9 cellular contexts compared by ENCODE assay signal in genomic region chr14:22883191-22883976, GRCh38. TPM values are rescaled to one million over a fixed set of nuclear protein-coding genes. Genes with fewer than 3 reads are reported as not detected.
DNase-seq lines count a peak whose midpoint lies in the region; TF ChIP-seq lines count a peak whose summit lies in the region.
"Had no signal": no experiment of that assay in that cellular context is flagged by ENCODE, and none has a peak within 500 bp of the region (broad histone marks: within the 10 kb centered on the region; RNA-seq: fewer than 3 reads in every experiment).

Gene REM2 (plus strand): TSS chr14:22883222. CDS start chr14:22883288, 66 bp downstream.

- H3K9me2 ChIP-seq in neural cell (ENCODE audit: insufficient read depth, low read length): no peaks in the 10 kb centered on the region

- H3K9me3 ChIP-seq in neural cell (ENCODE audit: low read length): no peaks in the 10 kb centered on the region
- H3K9me3 ChIP-seq: uterus had no signal

- H3K27ac Mint-ChIP-seq in brain: peak within 1 kb of the TSS; percentile 92 to 99 (median 97)

- H3F3A ChIP-seq in neural cell (ENCODE audit: insufficient read depth, low read length, poor library complexity, severe bottlenecking): peaks cover 8% of the 10 kb centered on the region

- no peaks in the 10 kb centered on the region for H3K36me3 ChIP-seq in neural cell (ENCODE audit: insufficient read depth, low read length)
- H3K36me3 ChIP-seq: uterus had no signal

- DNase-seq in GM10266 (ENCODE audit: extremely low spot score) (peak; percentile 21), NCI-H146 treated with DMSO at 0.1 percent for 48 hours (lab: John Stamatoyannopoulos, UW; ENCODE audit: unreplicated experiment) (peak; percentile 83), HEK293T (ENCODE audit: extremely low spot score) (no peak), GDM1 (lab: John Stamatoyannopoulos, UW) (no peak), NCI-H446 treated with DMSO at 0.1 percent for 48 hours (lab: John Stamatoyannopoulos, UW) (no peak), dedifferentiated amniotic fluid mesenchymal stem cell (ENCODE audit: extremely low spot score) (no peak)

- H3K36me3 Mint-ChIP-seq in brain: peaks cover 21% of the 10 kb centered on the region

- peak within 1 kb of the TSS; percentile 82 to 88 (median 85) for H3K4me3 Mint-ChIP-seq in brain

- peak within 1 kb of the TSS; percentile 90 for H3K4me3 ChIP-seq in neural cell (ENCODE audit: low read length)
- H3K4me3 ChIP-seq: uterus had no signal

- H3K9me3 Mint-ChIP-seq in brain: peaks cover 0 to 5% (median 3%) of the 10 kb centered on the region in 5 experiments

- peaks cover 66% of the 10 kb centered on the region for H3K4me1 Mint-ChIP-seq in brain

- peak within 1 kb of the TSS; percentile 69 for H2AFZ ChIP-seq in neural cell (ENCODE audit: low read depth, low read length)

- peaks cover 29% of the 10 kb centered on the region for H3K79me2 ChIP-seq in neural cell (replicated peaks; ENCODE audit: insufficient read depth, low read length)

- no peak for TF ChIP-seq CTCF in GM10266 (IDR thresholded peaks at IDR 0.05; ENCODE audit: control insufficient read depth, insufficient read depth, low read depth, missing control alignments)
- TF ChIP-seq CTCF in brain (conservative IDR thresholded peaks at IDR 0.05): no peak
- no peak for TF ChIP-seq CTCF in neural cell (IDR thresholded peaks at IDR 0.05; ENCODE audit: poor library complexity, severe bottlenecking)

- H3K27ac ChIP-seq in neural cell (ENCODE audit: low read length): peak within 1 kb of the TSS; percentile 97
- H3K27ac ChIP-seq: uterus had no signal

- H4K20me1 ChIP-seq in neural cell (ENCODE audit: insufficient read depth): no peaks in the 10 kb centered on the region

- POLR2A ChIA-PET in HEK293T (lab: Yijun Ruan, JAX): interaction anchor here (0.8 to 3.7 kb wide), 4 partner anchors 10 to 212 kb away, joined by 3 to 37 read pairs (median 6); partner anchors contain the start of genes ACIN1, C14orf119 and LRP10

- TF ChIP-seq EP300 in neural cell (conservative IDR thresholded peaks at IDR 0.05; ENCODE audit: poor library complexity, severe bottlenecking): no peak

- CTCF ChIA-PET in HEK293T (lab: Yijun Ruan, JAX): interaction anchor here (0.7 to 3.3 kb wide), 5 partner anchors 11 to 327 kb away, joined by 3 to 30 read pairs (median 4); partner anchors contain the start of genes CEBPE and LRP10

- TF ChIP-seq RAD21 in neural cell (conservative IDR thresholded peaks at IDR 0.05): no peak

- H3K9ac ChIP-seq in neural cell (ENCODE audit: low read length): peak within 1 kb of the TSS; percentile 100

- peak within 1 kb of the TSS; percentile 99 for H3K4me2 ChIP-seq in neural cell (ENCODE audit: low read length)

- H3K27me3 Mint-ChIP-seq in brain: peaks cover 10% of the 10 kb centered on the region

- H3K27me3 ChIP-seq in neural cell (ENCODE audit: insufficient read depth, low read depth, low read length): no peaks in the 10 kb centered on the region
- H3K27me3 ChIP-seq: uterus had no signal

TF ChIP-seq in neural cell, 6 proteins besides CTCF, POLR2A, EP300 and RAD21:
- TF ChIP-seq SMC3 (conservative IDR thresholded peaks at IDR 0.05; ENCODE audit: poor library complexity) (peak; percentile 23), REST (IDR thresholded peaks at IDR 0.05; ENCODE audit: borderline replicate concordance) (peak; percentile 73), TAF1 (IDR thresholded peaks at IDR 0.05; ENCODE audit: low read depth) (no peak), MXI1 (conservative IDR thresholded peaks at IDR 0.05; ENCODE audit: poor library complexity, severe bottlenecking) (peak; percentile 49), POLR2AphosphoS5 (IDR thresholded peaks at IDR 0.05) (peak; percentile 98)

TF ChIP-seq in HEK293T, 16 proteins besides CTCF, POLR2A, EP300 and RAD21:
- TF ChIP-seq L3MBTL2 (conservative IDR thresholded peaks at IDR 0.05) (no peak), TARDBP (IDR thresholded peaks at IDR 0.05) (no peak), SP1 (IDR thresholded peaks at IDR 0.05) (no peak), SUZ12 (IDR thresholded peaks at IDR 0.05) (no peak), NFRKB (IDR thresholded peaks at IDR 0.05) (no peak), PKNOX1 (IDR thresholded peaks at IDR 0.05) (no peak)

RNA-seq across cellular contexts. Expression of gene REM2, which starts in this region (rescaled TPM):
- polyA plus RNA-seq in brain (ENCODE audit: insufficient read depth, low read depth, low replicate concordance) (9.3 TPM), neural cell (28.6 and 31.1 TPM in 2 replicates)
- 21.9 and 29.5 TPM in 2 replicates for polyA minus RNA-seq in neural cell

Comparison
In these comparisons a context has a peak if more than half of its experiments do, and no peak if none do; other contexts are left out.
1. DNase-seq: peak in GM10266 (single experiment) and NCI-H146 treated with DMSO at 0.1 percent for 48 hours (single experiment); none in HEK293T (single experiment), GDM1 (single experiment), NCI-H446 treated with DMSO at 0.1 percent for 48 hours (single experiment) and dedifferentiated amniotic fluid mesenchymal stem cell (single experiment).